ENCODE assay signal across 8 cellular contexts in genomic region chr10:80459047-80459865, GRCh38. TPM values are rescaled to one million over a fixed set of nuclear protein-coding genes. Genes with fewer than 3 reads are reported as not detected.
DNase-seq lines count a peak whose midpoint lies in the region; ATAC-seq, FAIRE-seq and TF ChIP-seq lines count a peak whose summit lies in the region.

No MANE protein-coding gene starts in this region.

- H2AFZ ChIP-seq in fibroblast of lung (ENCODE audit: low read length) (no peak overlapping the region), parathyroid adenoma (peak overlapping the region; percentile 45)

- peaks cover 78% of the 10 kb centered on the region for H3K79me2 ChIP-seq in fibroblast of lung (ENCODE audit: control insufficient read depth, insufficient read depth, low read length)
- peaks cover 64% of the 10 kb centered on the region for H3K79me2 ChIP-seq in parathyroid adenoma

- H3K36me3 ChIP-seq in fibroblast of lung (ENCODE audit: control insufficient read depth, insufficient read depth, low read length): no peaks in the 10 kb centered on the region
- no peaks in the 10 kb centered on the region for H3K36me3 ChIP-seq in parathyroid adenoma (ENCODE audit: control insufficient read depth, insufficient read depth, low read length)

- TF ChIP-seq CTCF in fibroblast of lung (conservative IDR thresholded peaks at IDR 0.05 in 1 of 2, IDR thresholded peaks at IDR 0.05 in 1 of 2; ENCODE audit: low read depth in 1 of 2, low read length in 2 of 2) (no peak), parathyroid adenoma (IDR thresholded peaks at IDR 0.05) (no peak)

- H3K9me3 ChIP-seq in fibroblast of lung (ENCODE audit: control insufficient read depth, insufficient read depth, low read depth, low read length): no peaks in the 10 kb centered on the region
- H3K9me3 ChIP-seq in parathyroid adenoma (ENCODE audit: control insufficient read depth, low read length): no peaks in the 10 kb centered on the region

- FAIRE-seq in HTR-8/SVneo (lab: Jason Lieb, UNC): no peak

- H3K9ac ChIP-seq in fibroblast of lung (ENCODE audit: insufficient read depth, low read length): peak overlapping the region; percentile 16
- no peak overlapping the region for H3K9ac ChIP-seq in parathyroid adenoma

- peak overlapping the region; percentile 35 for H3K27ac ChIP-seq in fibroblast of lung (ENCODE audit: insufficient read depth, low read length)
- peak overlapping the region; percentile 92 for H3K27ac ChIP-seq in parathyroid adenoma

- H3K27me3 ChIP-seq in fibroblast of lung (ENCODE audit: control insufficient read depth, insufficient read depth, low read length) (no peaks in the 10 kb centered on the region), parathyroid adenoma (ENCODE audit: control insufficient read depth, insufficient read depth, low read length) (no peaks in the 10 kb centered on the region)

- H3K4me2 ChIP-seq in fibroblast of lung (ENCODE audit: extremely low read depth, insufficient read depth, low read length) (no peak overlapping the region), parathyroid adenoma (ENCODE audit: low read length) (peak overlapping the region; percentile 62)

- H3K4me1 ChIP-seq in fibroblast of lung (ENCODE audit: control insufficient read depth, extremely low read depth, insufficient read depth, low read length) (peaks cover 38% of the 10 kb centered on the region), parathyroid adenoma (peaks cover 77% of the 10 kb centered on the region)

- H4K20me1 ChIP-seq in fibroblast of lung (ENCODE audit: control insufficient read depth, extremely low read depth, insufficient read depth, low read length): no peaks in the 10 kb centered on the region

- peak; percentile 4 for DNase-seq in NCI-H748 (lab: John Stamatoyannopoulos, UW; ENCODE audit: unreplicated experiment)
- DNase-seq in NCI-H748 treated with DMSO at 0.1 percent for 48 hours (lab: John Stamatoyannopoulos, UW): no peak
- DNase-seq in NCI-H69 (lab: John Stamatoyannopoulos, UW): peak; percentile 37
- peak; percentile 47 for DNase-seq in activated T-cell treated with anti-CD3 and anti-CD28 coated beads for 48 hours (ENCODE audit: low read depth)
- DNase-seq in fibroblast of lung (ENCODE audit: low read depth in 2 of 2): peak; percentile 88 to 89
- DNase-seq in HTR-8/SVneo (ENCODE audit: insufficient read length, low spot score): no peak

- H3K4me3 ChIP-seq in fibroblast of lung (replicated peaks in 1 of 4; ENCODE audit: control extremely low read depth in 1 of 4, insufficient read depth in 1 of 4, low read depth in 3 of 4, low read length in 4 of 4) (peak overlapping the region in 1 of 4 experiments; percentile 12), parathyroid adenoma (ENCODE audit: low read depth, low read length) (no peak overlapping the region)

- peak; percentile 51 for ATAC-seq in HG02759 (IDR thresholded peaks at IDR 0.05; ENCODE audit: unreplicated experiment)

RNA-seq across cellular contexts. Expression of gene TSPAN14, which starts 5.1 kb away (rescaled TPM):
- total RNA-seq in fibroblast of lung: 5.6 and 12.1 TPM in 2 replicates
- polyA plus RNA-seq in fibroblast of lung: 30.9 and 50.0 TPM in 2 replicates
- polyA plus RNA-seq in fibroblast of lung (2012): 25.5 and 41.9 TPM in 2 replicates
- 34.8 and 96.2 TPM in 2 replicates for polyA minus RNA-seq in fibroblast of lung (ENCODE audit: low replicate concordance)

RNA-seq across cellular contexts. Expression of gene PRXL2A, which starts 50.9 kb away (rescaled TPM):
- 13.9 and 19.2 TPM in 2 replicates for total RNA-seq in fibroblast of lung
- 1.6 and 2.2 TPM in 2 replicates for polyA plus RNA-seq in fibroblast of lung
- polyA plus RNA-seq in fibroblast of lung (2012): 1.5 and 1.7 TPM in 2 replicates
- not detected in 2 replicates for polyA minus RNA-seq in fibroblast of lung (ENCODE audit: low replicate concordance)

Comparison
In these comparisons a context has a peak if more than half of its experiments do, and no peak if none do; other contexts are left out.
1. DNase-seq: peak in NCI-H748 (single experiment), NCI-H69 (single experiment), activated T-cell treated with anti-CD3 and anti-CD28 coated beads for 48 hours (single experiment) and fibroblast of lung (2 of 2); none in NCI-H748 treated with DMSO at 0.1 percent for 48 hours (single experiment) and HTR-8/SVneo (single experiment).